ENCODE assay signal across 40 cellular contexts in the genomic region with DNA sequence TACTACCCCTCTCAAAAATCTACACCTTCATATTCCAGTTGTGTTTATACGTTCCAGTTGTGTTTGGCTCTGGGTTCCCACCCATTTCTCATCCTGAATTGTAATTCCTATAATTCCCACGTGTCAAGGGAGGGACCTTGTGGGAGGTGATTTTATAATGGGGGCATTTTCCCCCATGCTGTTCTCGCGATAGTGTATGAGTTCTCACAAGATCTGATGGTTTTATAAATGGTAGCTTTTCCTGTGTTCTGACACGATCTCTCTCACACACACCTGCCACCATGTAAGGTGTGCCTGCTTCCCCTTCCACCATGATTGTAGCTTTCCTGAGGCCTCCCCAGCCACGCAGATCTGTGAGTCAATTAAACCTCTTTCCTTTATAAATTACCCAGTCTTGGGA.
"Had no signal": no experiment of that assay in that cellular context is flagged by ENCODE, and none has a peak within 500 bp of the region (broad histone marks: within the 10 kb centered on the region; RNA-seq: fewer than 3 reads in every experiment).

No MANE protein-coding gene starts in this region.

- H3K4me1 ChIP-seq: adrenal gland, ascending aorta, body of pancreas, breast epithelium had no signal

- H3K9me3 ChIP-seq: adrenal gland, ascending aorta, body of pancreas, breast epithelium had no signal

- ATAC-seq: activated naive CD4-positive, alpha-beta T cell treated with anti-CD3 and anti-CD28 coated beads, Interleukin-2, amount 50 U/mL, for 72 hours; activated naive CD8-positive, alpha-beta T cell treated with anti-CD3 and anti-CD28 coated beads, Interleukin-2, amount 50 U/mL, for 24 hours; activated T-cell treated with anti-CD3 and anti-CD28 coated beads, Interleukin-2, amount 50 U/mL, for 4 hours; activated T-cell treated with anti-CD3 and anti-CD28 coated beads, Interleukin-2, amount 50 U/mL, for 72 hours; activated T-helper 17 cell treated with anti-CD3 and anti-CD28 coated beads, Interleukin-2, amount 50 U/mL, for 72 hours; body of pancreas had no signal

- H3K36me3 Mint-ChIP-seq: activated naive CD4-positive, alpha-beta T cell treated with anti-CD3 and anti-CD28 coated beads, Interleukin-2, amount 10 ng/mL, durations not matched to agents 7 days and 5 days; activated naive CD4-positive, alpha-beta T cell treated with anti-CD3 and anti-CD28 coated beads, Interleukin-2, amount 50 U/mL, for 24 hours; activated naive CD4-positive, alpha-beta T cell treated with anti-CD3 and anti-CD28 coated beads, Interleukin-2, amount 50 U/mL, for 72 hours; activated naive CD8-positive, alpha-beta T cell; activated naive CD8-positive, alpha-beta T cell treated with anti-CD3 and anti-CD28 coated beads for 36 hours; activated naive CD8-positive, alpha-beta T cell treated with anti-CD3 and anti-CD28 coated beads, Interleukin-2, amount 10 ng/mL, durations not matched to agents 7 days and 5 days; brain had no signal

- H3K27ac Mint-ChIP-seq: activated naive CD4-positive, alpha-beta T cell treated with anti-CD3 and anti-CD28 coated beads for 36 hours; activated naive CD4-positive, alpha-beta T cell treated with anti-CD3 and anti-CD28 coated beads, Interleukin-2, amount 10 ng/mL, durations not matched to agents 7 days and 5 days; activated naive CD4-positive, alpha-beta T cell treated with anti-CD3 and anti-CD28 coated beads, Interleukin-2, amount 50 U/mL, for 24 hours; activated naive CD4-positive, alpha-beta T cell treated with anti-CD3 and anti-CD28 coated beads, Interleukin-2, amount 50 U/mL, for 72 hours; activated naive CD8-positive, alpha-beta T cell; activated naive CD8-positive, alpha-beta T cell treated with anti-CD3 and anti-CD28 coated beads for 36 hours; activated naive CD8-positive, alpha-beta T cell treated with anti-CD3 and anti-CD28 coated beads, Interleukin-2, amount 10 ng/mL, durations not matched to agents 7 days and 5 days; activated naive CD8-positive, alpha-beta T cell treated with anti-CD3 and anti-CD28 coated beads, Interleukin-2, amount 50 U/mL, for 24 hours; activated T-cell treated with anti-CD3 and anti-CD28 coated beads, Interleukin-2, amount 50 U/mL, for 24 hours; activated T-cell treated with anti-CD3 and anti-CD28 coated beads, Interleukin-2, amount 50 U/mL, for 72 hours; activated T-helper 1 cell treated with anti-CD3 and anti-CD28 coated beads, Interleukin-12 subunit alpha, Interleukin-12 subunit beta, Interleukin-2, Interleukin-4 antibody, amounts not matched to agents 30 ng/mL and 10 ng/mL and 1 ng/mL, durations not matched to agents 14 hours and 24 hours and 36 hours; activated T-helper 17 cell treated with anti-CD3 and anti-CD28 coated beads, Interleukin-2, amount 50 U/mL, for 72 hours; activated T-helper 2 cell treated with anti-CD3 and anti-CD28 coated beads, Interferon-gamma antibody, Interleukin-2, Interleukin-4, amounts not matched to agents 10 μg/mL and 5 μg/mL and 100 μg/mL, durations not matched to agents 14 hours and 24 hours and 36 hours; brain had no signal

- H3K27me3 Mint-ChIP-seq: activated naive CD4-positive, alpha-beta T cell treated with anti-CD3 and anti-CD28 coated beads, Interleukin-2, amount 10 ng/mL, durations not matched to agents 7 days and 5 days; activated naive CD4-positive, alpha-beta T cell treated with anti-CD3 and anti-CD28 coated beads, Interleukin-2, amount 50 U/mL, for 24 hours; activated naive CD8-positive, alpha-beta T cell; activated naive CD8-positive, alpha-beta T cell treated with anti-CD3 and anti-CD28 coated beads, Interleukin-2, amount 10 ng/mL, durations not matched to agents 7 days and 5 days; activated naive CD8-positive, alpha-beta T cell treated with anti-CD3 and anti-CD28 coated beads, Interleukin-2, amount 50 U/mL, for 24 hours; activated T-cell treated with anti-CD3 and anti-CD28 coated beads, Interleukin-2, amount 50 U/mL, for 24 hours; activated T-helper 17 cell treated with anti-CD3 and anti-CD28 coated beads, Interleukin-2, amount 50 U/mL, for 72 hours; central memory CD8-positive, alpha-beta T cell had no signal

- H3K4me3 Mint-ChIP-seq: activated naive CD4-positive, alpha-beta T cell treated with anti-CD3 and anti-CD28 coated beads for 36 hours; activated naive CD4-positive, alpha-beta T cell treated with anti-CD3 and anti-CD28 coated beads, Interleukin-2, amount 10 ng/mL, durations not matched to agents 7 days and 5 days; activated naive CD4-positive, alpha-beta T cell treated with anti-CD3 and anti-CD28 coated beads, Interleukin-2, amount 50 U/mL, for 24 hours; activated naive CD8-positive, alpha-beta T cell; activated naive CD8-positive, alpha-beta T cell treated with anti-CD3 and anti-CD28 coated beads for 36 hours; activated naive CD8-positive, alpha-beta T cell treated with anti-CD3 and anti-CD28 coated beads, Interleukin-2, amount 10 ng/mL, durations not matched to agents 7 days and 5 days; activated naive CD8-positive, alpha-beta T cell treated with anti-CD3 and anti-CD28 coated beads, Interleukin-2, amount 50 U/mL, for 24 hours; activated T-cell treated with anti-CD3 and anti-CD28 coated beads, Interleukin-2, amount 50 U/mL, for 24 hours; activated T-cell treated with anti-CD3 and anti-CD28 coated beads, Interleukin-2, amount 50 U/mL, for 4 hours; activated T-cell treated with anti-CD3 and anti-CD28 coated beads, Interleukin-2, amount 50 U/mL, for 72 hours; activated T-helper 1 cell treated with anti-CD3 and anti-CD28 coated beads, Interleukin-12 subunit alpha, Interleukin-12 subunit beta, Interleukin-2, Interleukin-4 antibody, amounts not matched to agents 30 ng/mL and 10 ng/mL and 1 ng/mL, durations not matched to agents 14 hours and 24 hours and 36 hours; activated T-helper 17 cell treated with anti-CD3 and anti-CD28 coated beads, Interleukin-2, amount 50 U/mL, for 72 hours; brain; central memory CD8-positive, alpha-beta T cell had no signal

- H3K27me3 ChIP-seq: adrenal gland, ascending aorta, body of pancreas, brain microvascular endothelial cell, breast epithelium, cardiac muscle cell had no signal

- FAIRE-seq: astrocyte, bronchial epithelial cell had no signal

- H3K36me3 ChIP-seq: adrenal gland, ascending aorta, brain microvascular endothelial cell, breast epithelium, cardiac muscle cell had no signal

- H3K4me3 ChIP-seq: adrenal gland, ascending aorta, body of pancreas, breast epithelium, cardiac muscle cell had no signal

- H3K4me1 Mint-ChIP-seq: activated naive CD4-positive, alpha-beta T cell treated with anti-CD3 and anti-CD28 coated beads, Interleukin-2, amount 10 ng/mL, durations not matched to agents 7 days and 5 days; activated naive CD4-positive, alpha-beta T cell treated with anti-CD3 and anti-CD28 coated beads, Interleukin-2, amount 50 U/mL, for 24 hours; activated naive CD8-positive, alpha-beta T cell treated with anti-CD3 and anti-CD28 coated beads for 36 hours; activated naive CD8-positive, alpha-beta T cell treated with anti-CD3 and anti-CD28 coated beads, Interleukin-2, amount 10 ng/mL, durations not matched to agents 7 days and 5 days; activated naive CD8-positive, alpha-beta T cell treated with anti-CD3 and anti-CD28 coated beads, Interleukin-2, amount 50 U/mL, for 24 hours; activated T-helper 17 cell treated with anti-CD3 and anti-CD28 coated beads, Interleukin-2, amount 50 U/mL, for 72 hours; brain; central memory CD8-positive, alpha-beta T cell had no signal

- H3K27ac ChIP-seq: adrenal gland, ascending aorta, body of pancreas, brain microvascular endothelial cell, breast epithelium, cardiac muscle cell had no signal

- H3K9me3 Mint-ChIP-seq: activated naive CD4-positive, alpha-beta T cell treated with anti-CD3 and anti-CD28 coated beads, Interleukin-2, amount 10 ng/mL, durations not matched to agents 7 days and 5 days; activated naive CD4-positive, alpha-beta T cell treated with anti-CD3 and anti-CD28 coated beads, Interleukin-2, amount 50 U/mL, for 24 hours had no signal

- DNase-seq: activated effector memory CD4-positive, alpha-beta T cell treated with anti-CD3 and anti-CD28 coated beads, Interleukin-2, amount 50 U/mL, for 16 hours; activated effector memory CD4-positive, alpha-beta T cell treated with Interleukin-2 at 50 U/mL for 16 hours; activated gamma-delta T cell; activated gamma-delta T cell treated with Interleukin-2 at 50 U/mL for 16 hours; activated naive CD4-positive, alpha-beta T cell; activated naive CD4-positive, alpha-beta T cell treated with anti-CD3 and anti-CD28 coated beads for 36 hours; activated naive CD4-positive, alpha-beta T cell treated with anti-CD3 and anti-CD28 coated beads, Interleukin-2, amount 10 ng/mL, durations not matched to agents 7 days and 5 days; activated naive CD4-positive, alpha-beta T cell treated with anti-CD3 and anti-CD28 coated beads, Interleukin-2, amount 50 U/mL, for 16 hours; activated naive CD4-positive, alpha-beta T cell treated with Interleukin-2 at 50 U/mL for 16 hours; activated naive CD8-positive, alpha-beta T cell treated with anti-CD3 and anti-CD28 coated beads for 36 hours; activated naive CD8-positive, alpha-beta T cell treated with anti-CD3 and anti-CD28 coated beads, Interleukin-2, amount 10 ng/mL, durations not matched to agents 7 days and 5 days; activated naive CD8-positive, alpha-beta T cell treated with anti-CD3 and anti-CD28 coated beads, Interleukin-2, amount 50 U/mL, for 24 hours; activated T-cell treated with anti-CD3 and anti-CD28 coated beads, Interleukin-2, amount 50 U/mL, for 1 hour; activated T-cell treated with anti-CD3 and anti-CD28 coated beads, Interleukin-2, amount 50 U/mL, for 24 hours; activated T-cell treated with anti-CD3 and anti-CD28 coated beads, Interleukin-2, amount 50 U/mL, for 4 hours; activated T-cell treated with anti-CD3 and anti-CD28 coated beads, Interleukin-2, amount 50 U/mL, for 48 hours; activated T-cell treated with anti-CD3 and anti-CD28 coated beads, Interleukin-2, amount 50 U/mL, for 72 hours; adrenal gland; amniotic stem cell; amygdala; anterior cingulate cortex; aorta; body of pancreas; brain microvascular endothelial cell; caudate nucleus; central memory CD4-positive, alpha-beta T cell; cerebellar nuclear complex had no signal
